8 cellular contexts compared by ENCODE assay signal in the genomic region with DNA sequence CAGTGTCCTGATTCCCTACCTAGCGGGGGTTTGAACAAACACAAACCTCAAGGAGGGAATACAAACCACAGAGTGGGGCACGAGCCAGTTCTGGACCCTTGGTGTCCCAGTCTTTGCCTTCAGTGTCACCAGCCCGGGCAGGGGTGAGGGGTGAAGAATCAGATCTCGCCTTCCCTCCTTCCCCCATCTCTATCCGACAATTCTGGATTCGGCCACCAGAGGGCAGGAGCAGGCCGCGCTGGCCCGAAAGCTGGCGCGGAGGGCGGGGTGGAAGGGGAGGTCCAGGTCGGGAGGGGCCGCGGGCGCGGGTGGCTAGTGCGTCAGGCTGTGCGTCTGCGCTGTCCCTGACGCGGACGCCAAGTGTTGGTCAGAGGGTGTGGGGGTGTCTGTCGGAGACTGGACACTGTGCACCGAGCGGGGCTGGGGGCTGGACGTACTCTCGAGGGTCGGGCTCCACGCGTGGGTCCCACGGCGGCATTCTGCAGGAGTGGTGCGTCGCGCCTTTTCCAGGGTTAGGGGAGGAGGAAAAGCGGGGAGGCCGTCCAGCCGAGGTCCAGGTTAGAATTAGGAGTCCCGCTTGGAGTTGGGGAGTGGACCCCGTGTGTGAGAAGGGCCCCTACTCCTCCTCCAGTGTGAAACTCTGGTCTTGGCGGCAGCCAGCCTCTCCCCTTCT. TPM values are rescaled to one million over a fixed set of nuclear protein-coding genes. Genes with fewer than 3 reads are reported as not detected.
A peak's percentile ranks its signal among the peaks of the same experiment; 100 is the strongest.
DNase-seq lines count a peak whose midpoint lies in the region; TF ChIP-seq lines count a peak whose summit lies in the region.

No MANE protein-coding gene starts in this region.

- H3K9ac ChIP-seq in KMS-11: no peak overlapping the region

- H3K9me3 ChIP-seq in Peyer's patch: no peaks in the 10 kb centered on the region

- H3K36me3 ChIP-seq in KMS-11 (ENCODE audit: insufficient read depth) (no peaks in the 10 kb centered on the region), Peyer's patch (no peaks in the 10 kb centered on the region)

- peak; percentile 16 to 58 for TF ChIP-seq POLR2A in Peyer's patch (IDR thresholded peaks at IDR 0.05)

- H3K4me3 Mint-ChIP-seq in nephron progenitor cell: peak overlapping the region; percentile 70

- H3K4me1 ChIP-seq in KMS-11 (ENCODE audit: low read depth, poor library complexity, severe bottlenecking): peaks cover 7% of the 10 kb centered on the region
- H3K4me1 ChIP-seq in Peyer's patch: peaks cover 0 to 26% (median 12%) of the 10 kb centered on the region in 4 donors

- peak; percentile 94 for DNase-seq in DMS 273 (lab: John Stamatoyannopoulos, UW; ENCODE audit: unreplicated experiment)
- DNase-seq in DMS 273 treated with DMSO at 0.1 percent for 48 hours (lab: John Stamatoyannopoulos, UW): no peak
- DNase-seq in Peyer's patch: peak; percentile 57 to 92 (median 92)
- DNase-seq in activated T-helper 1 cell treated with anti-CD3 and anti-CD28 coated beads, Interleukin-2, amount 50 U/mL, for 16 hours (ENCODE audit: low read depth in 1 of 2, low spot score in 1 of 2): peak; percentile 60 to 62
- DNase-seq in fibroblast of the aortic adventitia (ENCODE audit: low read depth): peak; percentile 74
- peak; percentile 97 for DNase-seq in nephron progenitor cell
- DNase-seq in stimulated activated naive CD4-positive, alpha-beta T cell treated with Interleukin-2 at 50 U/mL for 16 hours (lab: John Stamatoyannopoulos, UW): peak; percentile 77

- H3K27me3 ChIP-seq in KMS-11 (ENCODE audit: insufficient read depth, low read depth) (peaks cover 28% of the 10 kb centered on the region; the same call in 1 of the 2 replicates), Peyer's patch (peaks cover 0 to 44% of the 10 kb centered on the region in 2 donors)

- no peak overlapping the region for H3K27ac ChIP-seq in KMS-11
- H3K27ac ChIP-seq in Peyer's patch: peak overlapping the region in 2 of 4 donors; percentile 40 to 65

- H3K4me2 ChIP-seq in KMS-11: peak overlapping the region; percentile 46; the same call in 1 of the 2 replicates

- peaks cover 7% of the 10 kb centered on the region for H3K4me1 Mint-ChIP-seq in nephron progenitor cell

- peaks cover 4% of the 10 kb centered on the region for H3K9me3 Mint-ChIP-seq in nephron progenitor cell

- H3K27ac Mint-ChIP-seq in nephron progenitor cell: no peak overlapping the region

- H4K20me1 ChIP-seq in KMS-11 (ENCODE audit: insufficient read depth): no peaks in the 10 kb centered on the region

- peak; percentile 92 for TF ChIP-seq CTCF in KMS-11 (conservative IDR thresholded peaks at IDR 0.05; ENCODE audit: low read depth, low read length)
- TF ChIP-seq CTCF in Peyer's patch (IDR thresholded peaks at IDR 0.05): peak; percentile 68 to 93 (median 88)
- TF ChIP-seq CTCF in fibroblast of the aortic adventitia (IDR thresholded peaks at IDR 0.05; ENCODE audit: insufficient read depth, low read length): peak; percentile 82
- peak; percentile 88 for TF ChIP-seq CTCF in nephron progenitor cell (IDR thresholded peaks at IDR 0.05)

- H3K79me2 ChIP-seq in KMS-11 (ENCODE audit: insufficient read depth, low read depth): no peaks in the 10 kb centered on the region

- H3K4me3 ChIP-seq in KMS-11 (IDR thresholded peaks at IDR 0.05; ENCODE audit: insufficient read depth, low read depth, low read length) (peak overlapping the region; percentile 34), Peyer's patch (peak overlapping the region in 2 of 4 donors; percentile 43 to 50), fibroblast of the aortic adventitia (ENCODE audit: low read depth, low read length) (peak overlapping the region; percentile 59)

- H3K36me3 Mint-ChIP-seq in nephron progenitor cell (ENCODE audit: low read depth): no peaks in the 10 kb centered on the region

- peaks cover 98% of the 10 kb centered on the region for H3K27me3 Mint-ChIP-seq in nephron progenitor cell (ENCODE audit: low read depth, poor library complexity)

- H2AFZ ChIP-seq in KMS-11 (ENCODE audit: low read depth): peak overlapping the region; percentile 75; the same call in 1 of the 2 replicates

RNA-seq across cellular contexts. Expression of a gene that starts 2.9 kb away (rescaled TPM):
- total RNA-seq in Peyer's patch (10 to 100 TPM in 1 of 4 donors, 1 to 10 TPM in 2, not detected in 1; 2.4 to 14.2 (median 9.4) TPM), fibroblast of the aortic adventitia (ENCODE audit: low replicate concordance) (not detected in 2 replicates)

RNA-seq across cellular contexts. Expression of a gene that starts 11.1 kb away (rescaled TPM):
- total RNA-seq in Peyer's patch (1 to 10 TPM in 3 of 4 donors, not detected in 1; 3.2 to 6.7 (median 5.1) TPM), fibroblast of the aortic adventitia (ENCODE audit: low replicate concordance) (not detected in 2 replicates)

RNA-seq across cellular contexts. Expression of a gene that starts 36.6 kb away (rescaled TPM):
- total RNA-seq in Peyer's patch (1 to 10 TPM in 1 of 4 donors, under 1 TPM in 2, not detected in 1; 0.54 to 1.1 (median 0.95) TPM), fibroblast of the aortic adventitia (ENCODE audit: low replicate concordance) (not detected in 2 replicates)

RNA-seq across cellular contexts. Expression of a gene that starts 45.2 kb away (rescaled TPM):
- total RNA-seq in Peyer's patch: 1 to 10 TPM in 2 of 4 donors, not detected in 2; 1.5 to 3.6 TPM
- total RNA-seq in fibroblast of the aortic adventitia (ENCODE audit: low replicate concordance): not detected in 2 replicates
